9 cellular contexts compared by ENCODE assay signal in genomic region chr7:974172-974571, GRCh38. TPM values are rescaled to one million over a fixed set of nuclear protein-coding genes. Genes with fewer than 3 reads are reported as not detected.
DNase-seq lines count a peak whose midpoint lies in the region; ATAC-seq and TF ChIP-seq lines count a peak whose summit lies in the region.
"Had no signal": no experiment of that assay in that cellular context is flagged by ENCODE, and none has a peak within 500 bp of the region (broad histone marks: within the 10 kb centered on the region; RNA-seq: fewer than 3 reads in every experiment).

No MANE protein-coding gene starts in this region.

- H3K27ac Mint-ChIP-seq in activated CD4-positive, alpha-beta T cell treated with anti-CD3 and anti-CD28 coated beads, Interleukin-2, amount 10 ng/mL, durations not matched to agents 7 days and 5 days, result peak overlapping the region; percentile 91
- H3K27ac Mint-ChIP-seq in activated T-helper 2 cell treated with anti-CD3 and anti-CD28 coated beads, Interferon-gamma antibody, Interleukin-2, Interleukin-4, amounts not matched to agents 10 μg/mL and 5 μg/mL and 100 μg/mL, durations not matched to agents 14 hours and 24 hours and 36 hours, result peak overlapping the region; percentile 93

- H3K4me3 Mint-ChIP-seq in activated CD4-positive, alpha-beta T cell treated with anti-CD3 and anti-CD28 coated beads, Interleukin-2, amount 10 ng/mL, durations not matched to agents 7 days and 5 days, result peak overlapping the region; percentile 91
- H3K4me3 Mint-ChIP-seq in activated T-helper 2 cell treated with anti-CD3 and anti-CD28 coated beads, Interferon-gamma antibody, Interleukin-2, Interleukin-4, amounts not matched to agents 10 μg/mL and 5 μg/mL and 100 μg/mL, durations not matched to agents 14 hours and 24 hours and 36 hours (ENCODE audit: low read depth), result peak overlapping the region; percentile 92

- CTCF ChIA-PET in activated CD4-positive, alpha-beta T cell treated with anti-CD3 and anti-CD28 coated beads, Interleukin-2, amount 10 ng/mL, durations not matched to agents 7 days and 5 days (lab: Charles Lee), result interaction anchor here (0.7 to 6.4 kb wide), 5 partner anchors 10 to 92 kb away, joined by 3 to 61 read pairs (median 4); no protein-coding TSS in a partner anchor

- no peaks in the 10 kb centered on the region for H3K9me3 ChIP-seq in thymus (ENCODE audit: control insufficient read depth)

- POLR2A ChIA-PET in activated CD4-positive, alpha-beta T cell treated with anti-CD3 and anti-CD28 coated beads, Interleukin-2, amount 10 ng/mL, durations not matched to agents 7 days and 5 days (lab: Charles Lee), result no interaction called here

- no peak overlapping the region for H3K27ac ChIP-seq in thymus (ENCODE audit: low read depth)

- H3K4me3 ChIP-seq in kidney epithelial cell (ENCODE audit: low read depth, low read length) (peak overlapping the region; percentile 97), thymus (ENCODE audit: low read length) (peak overlapping the region; percentile 82), lower leg skin (ENCODE audit: low read depth, poor library complexity, severe bottlenecking) (no peak overlapping the region)

- no peak for TF ChIP-seq POLR2A in lower leg skin (IDR thresholded peaks at IDR 0.05)

- peaks cover 23% of the 10 kb centered on the region for H3K36me3 Mint-ChIP-seq in activated CD4-positive, alpha-beta T cell treated with anti-CD3 and anti-CD28 coated beads, Interleukin-2, amount 10 ng/mL, durations not matched to agents 7 days and 5 days (ENCODE audit: low read depth)
- peaks cover 36% of the 10 kb centered on the region for H3K36me3 Mint-ChIP-seq in activated T-helper 2 cell treated with anti-CD3 and anti-CD28 coated beads, Interferon-gamma antibody, Interleukin-2, Interleukin-4, amounts not matched to agents 10 μg/mL and 5 μg/mL and 100 μg/mL, durations not matched to agents 14 hours and 24 hours and 36 hours (ENCODE audit: low read depth)

- H3K36me3 ChIP-seq in kidney epithelial cell (ENCODE audit: control insufficient read depth, insufficient read depth, low read length) (peaks cover 3% of the 10 kb centered on the region), thymus (ENCODE audit: control insufficient read depth, insufficient read depth) (peaks cover 29% of the 10 kb centered on the region)

- H3K9me3 Mint-ChIP-seq in activated CD4-positive, alpha-beta T cell treated with anti-CD3 and anti-CD28 coated beads, Interleukin-2, amount 10 ng/mL, durations not matched to agents 7 days and 5 days, result no peaks in the 10 kb centered on the region
- H3K9me3 Mint-ChIP-seq in activated T-helper 2 cell treated with anti-CD3 and anti-CD28 coated beads, Interferon-gamma antibody, Interleukin-2, Interleukin-4, amounts not matched to agents 10 μg/mL and 5 μg/mL and 100 μg/mL, durations not matched to agents 14 hours and 24 hours and 36 hours, result no peaks in the 10 kb centered on the region

- TF ChIP-seq CTCF in kidney epithelial cell (IDR thresholded peaks at IDR 0.05; ENCODE audit: insufficient read depth, low read length, poor library complexity, severe bottlenecking) (no peak), lower leg skin (IDR thresholded peaks at IDR 0.05) (no peak)

- no peak for DNase-seq in activated CD4-positive, alpha-beta T cell treated with anti-CD3 and anti-CD28 coated beads, Interleukin-2, amount 10 ng/mL, durations not matched to agents 7 days and 5 days
- DNase-seq in activated CD4-positive, alpha-beta T cell treated with anti-CD3 and anti-CD28 coated beads, Interleukin-2, amount 50 U/mL, for 48 hours, result no peak
- no peak for DNase-seq in activated T-helper 2 cell treated with anti-CD3 and anti-CD28 coated beads, Interferon-gamma antibody, Interleukin-2, Interleukin-4, amounts not matched to agents 10 μg/mL and 5 μg/mL and 100 μg/mL, durations not matched to agents 14 hours and 24 hours and 36 hours (ENCODE audit: low spot score)
- DNase-seq in kidney epithelial cell (ENCODE audit: low read depth) (no peak), lower leg skin (ENCODE audit: low spot score in 2 of 2) (no peak)

- peaks cover 28% of the 10 kb centered on the region for H3K4me1 Mint-ChIP-seq in activated CD4-positive, alpha-beta T cell treated with anti-CD3 and anti-CD28 coated beads, Interleukin-2, amount 10 ng/mL, durations not matched to agents 7 days and 5 days
- peaks cover 12% of the 10 kb centered on the region for H3K4me1 Mint-ChIP-seq in activated T-helper 2 cell treated with anti-CD3 and anti-CD28 coated beads, Interferon-gamma antibody, Interleukin-2, Interleukin-4, amounts not matched to agents 10 μg/mL and 5 μg/mL and 100 μg/mL, durations not matched to agents 14 hours and 24 hours and 36 hours (ENCODE audit: low read depth)

- no peaks in the 10 kb centered on the region for H3K27me3 Mint-ChIP-seq in activated CD4-positive, alpha-beta T cell treated with anti-CD3 and anti-CD28 coated beads, Interleukin-2, amount 10 ng/mL, durations not matched to agents 7 days and 5 days
- H3K27me3 Mint-ChIP-seq in activated T-helper 2 cell treated with anti-CD3 and anti-CD28 coated beads, Interferon-gamma antibody, Interleukin-2, Interleukin-4, amounts not matched to agents 10 μg/mL and 5 μg/mL and 100 μg/mL, durations not matched to agents 14 hours and 24 hours and 36 hours (ENCODE audit: low read depth), result no peaks in the 10 kb centered on the region

- H3K27me3 ChIP-seq in kidney epithelial cell (ENCODE audit: control insufficient read depth, insufficient read depth, low read length) (no peaks in the 10 kb centered on the region), thymus (ENCODE audit: control insufficient read depth, insufficient read depth) (no peaks in the 10 kb centered on the region)

- intact Hi-C loops in activated T-helper 2 cell treated with anti-CD3 and anti-CD28 coated beads, Interferon-gamma antibody, Interleukin-2, Interleukin-4, amounts not matched to agents 10 μg/mL and 5 μg/mL and 100 μg/mL, durations not matched to agents 14 hours and 24 hours and 36 hours (cut with micrococcal nuclease), result loop anchor here (2.0 kb wide), 1 partner anchor 43 kb away; no protein-coding TSS in a partner anchor
- intact Hi-C loops in lower leg skin (cut with DNase I; ENCODE audit: low total_unique reads), result no loop called here

- no peak for ATAC-seq in GM18867 (IDR thresholded peaks at IDR 0.05; ENCODE audit: unreplicated experiment)
- no peak for ATAC-seq in GM21737 (IDR thresholded peaks at IDR 0.05; ENCODE audit: unreplicated experiment)

- 69% methylated on average over 7 of the region's 7 CpGs for WGBS in thymus
- WGBS in lower leg skin, 2 donors, result 18 to 23% methylated on average over 7 of the region's 7 CpGs

- H3K4me1 ChIP-seq in thymus (ENCODE audit: control insufficient read depth, insufficient read depth, low read length), result peaks cover 6% of the 10 kb centered on the region

RNA-seq across cellular contexts. Expression of gene COX19, which starts 1.2 kb away (rescaled TPM):
- 10 to 100 TPM; 18.2 to 20.1 TPM for total RNA-seq in activated CD4-positive, alpha-beta T cell treated with anti-CD3 and anti-CD28 coated beads, Interleukin-2, amount 10 ng/mL, durations not matched to agents 7 days and 5 days
- total RNA-seq in activated T-helper 2 cell treated with anti-CD3 and anti-CD28 coated beads, Interferon-gamma antibody, Interleukin-2, Interleukin-4, amounts not matched to agents 10 μg/mL and 5 μg/mL and 100 μg/mL, durations not matched to agents 14 hours and 24 hours and 36 hours, result 15.0 and 17.2 TPM in 2 replicates
- total RNA-seq in kidney epithelial cell (14.1 and 15.5 TPM in 2 replicates), lower leg skin (10 to 100 TPM; 13.0 to 25.1 (median 15.1) TPM)
- polyA plus RNA-seq in thymus, result 11.6 TPM

RNA-seq across cellular contexts. Expression of gene CYP2W1, which starts 8.8 kb away (rescaled TPM):
- total RNA-seq in activated CD4-positive, alpha-beta T cell treated with anti-CD3 and anti-CD28 coated beads, Interleukin-2, amount 10 ng/mL, durations not matched to agents 7 days and 5 days, result not detected
- not detected in 2 replicates for total RNA-seq in activated T-helper 2 cell treated with anti-CD3 and anti-CD28 coated beads, Interferon-gamma antibody, Interleukin-2, Interleukin-4, amounts not matched to agents 10 μg/mL and 5 μg/mL and 100 μg/mL, durations not matched to agents 14 hours and 24 hours and 36 hours
- 0.75 TPM in 1 of 2 replicates, not detected in the other for total RNA-seq in kidney epithelial cell
- 0.48 TPM for polyA plus RNA-seq in thymus
- total RNA-seq in lower leg skin, result 10 to 100 TPM; 11.7 to 31.6 (median 19.3) TPM
- total RNA-seq: T-helper 1 cell treated with Interleukin-12 subunit alpha and Interleukin-12 subunit beta and Interleukin-4 antibody, amounts not matched to agents 30 ng/mL and 1 ng/mL, for 36 hours had no signal

RNA-seq across cellular contexts. Expression of gene ADAP1, which starts 19.7 kb away (rescaled TPM):
- total RNA-seq in activated CD4-positive, alpha-beta T cell treated with anti-CD3 and anti-CD28 coated beads, Interleukin-2, amount 10 ng/mL, durations not matched to agents 7 days and 5 days, result 10 to 100 TPM; 12.4 to 13.5 TPM
- 62.8 and 65.2 TPM in 2 replicates for total RNA-seq in activated T-helper 2 cell treated with anti-CD3 and anti-CD28 coated beads, Interferon-gamma antibody, Interleukin-2, Interleukin-4, amounts not matched to agents 10 μg/mL and 5 μg/mL and 100 μg/mL, durations not matched to agents 14 hours and 24 hours and 36 hours
- total RNA-seq in kidney epithelial cell (14.3 and 14.9 TPM in 2 replicates), lower leg skin (10 to 100 TPM in 1 of 4 donors, 1 to 10 TPM in 3; 9.1 to 18.8 (median 9.9) TPM)
- polyA plus RNA-seq in thymus, result 9.4 TPM
